Comparison of ENCODE assay signal across 7 cellular contexts in the genomic region with DNA sequence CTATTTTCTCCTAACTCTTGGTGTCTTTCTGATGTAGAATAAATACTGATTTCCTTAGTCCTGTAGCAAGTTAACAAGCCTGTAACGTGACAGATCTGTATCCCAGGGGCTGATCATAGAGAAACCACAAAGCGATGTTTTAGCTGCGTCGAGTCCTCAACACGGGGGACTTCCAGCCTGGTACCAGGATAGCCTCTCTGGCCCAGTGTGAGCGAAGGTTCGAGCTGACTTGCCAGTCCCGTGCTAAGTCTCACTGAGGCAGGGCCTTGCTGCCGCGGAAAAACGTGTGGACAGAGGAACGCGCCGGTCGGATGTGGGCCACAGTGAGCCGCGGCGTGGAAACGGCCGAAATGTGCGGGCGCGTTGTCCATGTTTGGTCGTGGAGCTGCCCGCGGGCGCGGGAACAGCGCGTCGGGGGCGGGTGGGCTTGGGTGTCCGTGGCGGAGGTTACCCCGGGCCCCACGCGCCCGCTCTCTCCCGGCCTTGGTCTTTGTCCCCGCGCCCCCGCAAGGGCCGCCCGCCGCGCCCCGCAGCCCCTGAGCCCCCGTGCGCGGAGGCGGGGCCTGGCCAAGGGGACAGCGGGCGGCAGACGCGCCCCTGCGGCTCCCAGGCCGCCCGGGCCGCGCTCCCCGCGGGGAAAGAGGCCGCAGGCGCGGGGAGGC. TPM values are rescaled to one million over a fixed set of nuclear protein-coding genes. Genes with fewer than 3 reads are reported as not detected.
DNase-seq lines count a peak whose midpoint lies in the region; ATAC-seq and TF ChIP-seq lines count a peak whose summit lies in the region.

No MANE protein-coding gene starts in this region.

- CTCF ChIA-PET in HEK293 (lab: Yijun Ruan, JAX), result interaction anchor here (0.6 to 3.6 kb wide), 4 partner anchors 16 to 1858 kb away, joined by 3 to 13 read pairs (median 4); no protein-coding TSS in a partner anchor

- peak; percentile 48 to 55 for ATAC-seq in right cardiac atrium
- ATAC-seq in GM21515 (IDR thresholded peaks at IDR 0.05; ENCODE audit: unreplicated experiment), result no peak

- 7% methylated on average over 65 of the region's 65 CpGs for WGBS in right cardiac atrium
- WGBS in sigmoid colon, 2 donors, result 10 to 13% methylated on average over 65 of the region's 65 CpGs

- peaks cover 14% of the 10 kb centered on the region for H3K27me3 Mint-ChIP-seq in activated naive CD8-positive, alpha-beta T cell

- H3K27me3 ChIP-seq in right cardiac atrium (ENCODE audit: control insufficient read depth, insufficient read depth) (no peaks in the 10 kb centered on the region), sigmoid colon (no peaks in the 10 kb centered on the region)

- H3K9me3 ChIP-seq in HEK293 (ENCODE audit: control insufficient read depth, insufficient read depth, low read depth, low read length) (no peaks in the 10 kb centered on the region), right cardiac atrium (ENCODE audit: control insufficient read depth, low read length) (no peaks in the 10 kb centered on the region), sigmoid colon (no peaks in the 10 kb centered on the region)

- H3K9me3 Mint-ChIP-seq in activated naive CD8-positive, alpha-beta T cell (ENCODE audit: low read depth), result no peaks in the 10 kb centered on the region

- DNase-seq in right cardiac atrium (peak in 2 of 3 donors; percentile 44 to 80), sigmoid colon (peak; percentile 82), COR-L47 (lab: John Stamatoyannopoulos, UW) (no peak), SW 1271 (lab: John Stamatoyannopoulos, UW) (no peak)

- no peaks in the 10 kb centered on the region for H3K36me3 ChIP-seq in HEK293 (ENCODE audit: control insufficient read depth in 2 of 2, insufficient read depth in 1 of 2, low read length in 2 of 2)
- H3K36me3 ChIP-seq in sigmoid colon, result no peaks in the 10 kb centered on the region

- H3K4me3 ChIP-seq in HEK293 (ENCODE audit: low read depth, low read length), result peak overlapping the region; percentile 18
- peak overlapping the region; percentile 97 for H3K4me3 ChIP-seq in right cardiac atrium (ENCODE audit: low read length)
- H3K4me3 ChIP-seq in sigmoid colon, result peak overlapping the region; percentile 44 to 63 (median 60)

- H3K4me1 Mint-ChIP-seq in activated naive CD8-positive, alpha-beta T cell (ENCODE audit: low read depth), result peaks cover 28% of the 10 kb centered on the region

- no peaks in the 10 kb centered on the region for H3K36me3 Mint-ChIP-seq in activated naive CD8-positive, alpha-beta T cell

- H3K4me1 ChIP-seq in HEK293 (ENCODE audit: control insufficient read depth, insufficient read depth, low read length) (peaks cover 11% of the 10 kb centered on the region), right cardiac atrium (ENCODE audit: control insufficient read depth, insufficient read depth, low read length) (peaks cover 9% of the 10 kb centered on the region), sigmoid colon (peaks cover 0 to 80% (median 62%) of the 10 kb centered on the region in 4 donors)

- intact Hi-C loops in right cardiac atrium (cut with DNase I) (loop anchor here (5.0 to 10.0 kb wide), 5 partner anchors 40 to 92 kb away; no protein-coding TSS in a partner anchor), sigmoid colon (cut with DNase I) (loop anchor here (2.0 to 5.0 kb wide), 4 partner anchors 54 to 110 kb away; a partner anchor contains a TSS)

- POLR2A ChIA-PET in HEK293 (lab: Yijun Ruan, JAX), result interaction anchor here (0.8 kb wide), 1 partner anchor 30 kb away, joined by 3 read pairs; no protein-coding TSS in a partner anchor

- H3K4me3 Mint-ChIP-seq in activated naive CD8-positive, alpha-beta T cell, result peak overlapping the region; percentile 82

- H3K27ac ChIP-seq in HEK293 (ENCODE audit: extremely low read depth, low read depth, low read length), result no peak overlapping the region; the same call in 1 of the 2 replicates
- peak overlapping the region; percentile 10 for H3K27ac ChIP-seq in right cardiac atrium (ENCODE audit: low read length)
- peak overlapping the region; percentile 92 to 97 (median 96) for H3K27ac ChIP-seq in sigmoid colon

- H3K27ac Mint-ChIP-seq in activated naive CD8-positive, alpha-beta T cell, result no peak overlapping the region

- no peak for TF ChIP-seq POLR2A in sigmoid colon (IDR thresholded peaks at IDR 0.05)

- TF ChIP-seq CTCF in HEK293 (tag by site-specific recombination; IDR thresholded peaks at IDR 0.05) (no peak), sigmoid colon (IDR thresholded peaks at IDR 0.05) (no peak)

- no peak for TF ChIP-seq EP300 in sigmoid colon (IDR thresholded peaks at IDR 0.05)

TF ChIP-seq in HEK293, 187 proteins besides CTCF, POLR2A, EP300 and RAD21:
- TF ChIP-seq ZBTB8A (tag by site-specific recombination; IDR thresholded peaks at IDR 0.05) (0 out of 2 replicates have a peak, but pooled peaks have one; percentile 18), ZSCAN30 (tag by site-specific recombination; IDR thresholded peaks at IDR 0.05) (0 out of 2 replicates have a peak, but pooled peaks have one; percentile 4), ZSCAN23 (tag by site-specific recombination; IDR thresholded peaks at IDR 0.05) (no peak)

RNA-seq across cellular contexts. Expression of a gene that starts 0.5 kb away (rescaled TPM):
- 10 to 100 TPM; 32.5 to 39.1 (median 34.8) TPM for total RNA-seq in right cardiac atrium
- 11.2 TPM for polyA plus RNA-seq in right cardiac atrium
- 100 to 1,000 TPM in 3 of 4 donors, 10 to 100 TPM in 1; 91.5 to 148 (median 141) TPM for total RNA-seq in sigmoid colon
- polyA plus RNA-seq in sigmoid colon, result 1 to 10 TPM; 3.9 to 7.8 (median 5.0) TPM

Comparison
In these comparisons a context has a peak if more than half of its experiments do, and no peak if none do; other contexts are left out.
1. H3K4me3 ChIP-seq: peak in every context shown above with its lines; median percentile 97 in right cardiac atrium; 60 in sigmoid colon; 18 in HEK293.
2. DNase-seq: peak in right cardiac atrium (2 of 3) and sigmoid colon (single experiment); none in COR-L47 (single experiment) and SW 1271 (0 of 2).